Comparison of ENCODE assay signal across 26 cellular contexts in genomic region chr11:131354251-131354701, GRCh38. TPM values are rescaled to one million over a fixed set of nuclear protein-coding genes. Genes with fewer than 3 reads are reported as not detected.
DNase-seq lines count a peak whose midpoint lies in the region.
"Had no signal": no experiment of that assay in that cellular context is flagged by ENCODE, and none has a peak within 500 bp of the region (broad histone marks: within the 10 kb centered on the region; RNA-seq: fewer than 3 reads in every experiment).

No MANE protein-coding gene starts in this region.

- H3K27ac ChIP-seq in substantia nigra (ENCODE audit: low read depth, low read length, poor library complexity, severe bottlenecking): peak overlapping the region; percentile 66
- H3K27ac ChIP-seq: adrenal gland, breast epithelium, esophagus muscularis mucosa, hepatocyte, left ventricle myocardium inferior had no signal

- DNase-seq in HT1080 (ENCODE audit: low read depth): peak; percentile 81
- peak; percentile 44 for DNase-seq in astrocyte of the hippocampus (ENCODE audit: low read depth, low spot score)
- DNase-seq in iris pigment epithelial cell (ENCODE audit: low read depth): peak; percentile 12
- DNase-seq in substantia nigra (lab: John Stamatoyannopoulos, UW): peak in 7 of 49 donors; percentile 12 to 49 (median 25)
- DNase-seq in NCI-H446 (lab: John Stamatoyannopoulos, UW): no peak
- no peak for DNase-seq in LoVo (ENCODE audit: low spot score)
- no peak for DNase-seq in DMS153 (lab: John Stamatoyannopoulos, UW)
- DNase-seq in GDM1 (lab: John Stamatoyannopoulos, UW): no peak
- DNase-seq: ACHN; activated CD4-positive, alpha-beta T cell treated with anti-CD3 and anti-CD28 coated beads, Interleukin-2, amount 10 ng/mL, durations not matched to agents 7 days and 5 days; activated CD8-positive, alpha-beta memory T cell treated with anti-CD3 and anti-CD28 coated beads, Interleukin-2, amount 10 ng/mL, durations not matched to agents 7 days and 5 days; activated naive CD4-positive, alpha-beta T cell treated with Interleukin-2 at 50 U/mL for 16 hours; adrenal gland; BE2C; DMS53; GF-D8; left ventricle myocardium inferior; MV-4-11; naive thymus-derived CD4-positive, alpha-beta T cell; NCI-H510A; stimulated activated CD4-positive, alpha-beta T cell treated with anti-CD3 and anti-CD28 coated beads, Interleukin-2, amount 100 ng/mL, for 48 hours; T-helper 2 cell had no signal

RNA-seq across cellular contexts. Expression of gene NTM, which starts 16.1 kb away (rescaled TPM):
- total RNA-seq in HT1080 (2014; rRNA removed; shearing (Covaris generic)): 46.5 and 65.7 TPM in 2 replicates
- polyA plus RNA-seq in HT1080 (2015; cell fraction: cytosol; rRNA removed): 44.2 and 56.0 TPM in 2 replicates
- polyA plus RNA-seq in HT1080 (2015; cell fraction: nucleus; rRNA removed): 104 and 114 TPM in 2 replicates
- total RNA-seq: activated CD4-positive, alpha-beta T cell treated with anti-CD3 and anti-CD28 coated beads, Interleukin-2, amount 10 ng/mL, durations not matched to agents 7 days and 5 days; activated CD8-positive, alpha-beta memory T cell treated with anti-CD3 and anti-CD28 coated beads, Interleukin-2, amount 10 ng/mL, durations not matched to agents 7 days and 5 days; naive thymus-derived CD4-positive, alpha-beta T cell; OCI-LY7 had no signal
- polyA plus RNA-seq: naive thymus-derived CD4-positive, alpha-beta T cell had no signal

Comparison
In these comparisons a context has a peak if more than half of its experiments do, and no peak if none do; other contexts are left out.
1. DNase-seq: peak in HT1080 (single experiment), astrocyte of the hippocampus (single experiment) and iris pigment epithelial cell (single experiment); none in NCI-H446 (0 of 2), LoVo (single experiment), DMS153 (single experiment) and GDM1 (single experiment).